Comparison of ENCODE assay signal across 8 cellular contexts in the genomic region with DNA sequence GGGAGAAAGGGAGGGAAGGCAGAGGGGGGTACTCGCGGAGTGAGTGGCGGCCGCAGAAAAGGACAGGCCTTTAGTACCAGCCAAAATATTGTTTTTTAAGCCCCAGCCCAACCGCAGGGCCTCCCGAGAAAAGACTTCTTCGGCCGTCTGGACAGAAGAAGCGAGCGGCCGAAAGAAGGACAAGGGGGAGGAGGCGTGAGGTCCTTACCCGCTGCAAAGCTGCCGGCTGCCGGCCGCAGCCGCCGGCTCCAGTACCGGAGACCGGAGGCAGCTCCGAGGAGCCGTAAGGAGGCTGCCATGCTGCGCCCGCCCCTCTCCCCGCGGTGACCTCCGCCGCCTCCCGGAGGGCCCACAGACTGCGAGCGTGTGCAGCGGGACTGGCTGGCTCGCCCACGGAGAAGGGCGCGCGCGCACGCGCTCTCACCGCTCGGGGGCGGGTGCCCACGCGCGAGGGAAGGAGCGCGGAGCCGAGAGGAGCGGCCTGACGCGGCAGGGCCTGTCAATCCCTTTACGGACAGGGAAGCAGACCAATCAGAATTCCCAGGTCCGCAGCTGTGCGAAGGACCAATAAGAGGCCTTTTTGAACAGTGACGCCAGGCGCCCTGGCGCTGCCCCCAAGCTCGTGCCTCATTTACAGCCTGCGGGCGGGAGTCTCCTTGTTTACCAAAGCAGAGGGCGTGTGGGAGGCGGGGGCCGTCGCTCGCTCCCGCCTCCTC. TPM values are rescaled to one million over a fixed set of nuclear protein-coding genes. Genes with fewer than 3 reads are reported as not detected.
DNase-seq lines count a peak whose midpoint lies in the region; ATAC-seq lines count a peak whose summit lies in the region.

A gene (minus strand): TSS at position 394 of the 716 bp plus-strand sequence. CDS start 95 bp downstream, at position 299.

- DNase-seq in NCI-H2081 (lab: John Stamatoyannopoulos, UW) (peak; percentile 99 to 100), T1000 (lab: John Stamatoyannopoulos, UW) (peak; percentile 97), astrocyte of the hippocampus (ENCODE audit: low read depth, low spot score) (peak; percentile 100), hepatic stellate cell (ENCODE audit: low spot score) (peak; percentile 99), aorta (peak; percentile 99 to 100)

- H3K9me3 ChIP-seq in aorta (ENCODE audit: control insufficient read depth, low read length): no peaks in the 10 kb centered on the region

- peaks cover 6% of the 10 kb centered on the region for H3K4me1 ChIP-seq in rectal smooth muscle tissue (ENCODE audit: control insufficient read depth, insufficient read depth, low read length)
- H3K4me1 ChIP-seq in aorta (ENCODE audit: control insufficient read depth in 1 of 2, insufficient read depth in 2 of 2, low read length in 2 of 2): no peaks in the 10 kb centered on the region

- H3K27ac ChIP-seq in rectal smooth muscle tissue (ENCODE audit: low read depth, low read length): peak within 1 kb of the TSS; percentile 92
- H3K27ac ChIP-seq in aorta (ENCODE audit: low read depth in 1 of 2, low read length in 2 of 2): peak within 1 kb of the TSS in 1 of 2 donors; percentile 43

- H3K4me3 ChIP-seq in rectal smooth muscle tissue (ENCODE audit: low read length) (peak within 1 kb of the TSS; percentile 87), aorta (ENCODE audit: low read length in 2 of 2) (peak within 1 kb of the TSS; percentile 72 to 77)

- 0% methylated on average over 46 to 67 of the region's 67 CpGs for WGBS in aorta, 2 donors

- H3K36me3 ChIP-seq in rectal smooth muscle tissue (ENCODE audit: control insufficient read depth, insufficient read depth, low read length) (no peaks in the 10 kb centered on the region), aorta (ENCODE audit: control insufficient read depth in 1 of 2, insufficient read depth in 2 of 2, low read length in 1 of 2) (no peaks in the 10 kb centered on the region)

- intact Hi-C loops in aorta (cut with DNase I): loop anchor here (2.0 to 5.0 kb wide), 2 partner anchors 75 to 78 kb away; a partner anchor contains a TSS

- ATAC-seq in GM18508 (IDR thresholded peaks at IDR 0.05; ENCODE audit: insufficient read depth, unreplicated experiment) (peak; percentile 98), HG03025 (IDR thresholded peaks at IDR 0.05; ENCODE audit: low FRiP score, unreplicated experiment) (peak; percentile 100), aorta (ENCODE audit: low FRiP score) (peak; percentile 99)

- no peaks in the 10 kb centered on the region for H3K27me3 ChIP-seq in rectal smooth muscle tissue (ENCODE audit: control insufficient read depth, insufficient read depth, low read length)
- no peaks in the 10 kb centered on the region for H3K27me3 ChIP-seq in aorta (ENCODE audit: control insufficient read depth in 1 of 2, insufficient read depth in 2 of 2, low read length in 1 of 2)

- peak within 1 kb of the TSS; percentile 76 for H3K9ac ChIP-seq in rectal smooth muscle tissue (ENCODE audit: low read length)

RNA-seq across cellular contexts. Expression of the gene that starts here (rescaled TPM):
- total RNA-seq in aorta: 10 to 100 TPM; 22.4 to 31.0 TPM
- 10 to 100 TPM; 29.3 to 32.5 TPM for polyA plus RNA-seq in aorta
